Comparison of ENCODE assay signal across 10 cellular contexts in the genomic region with DNA sequence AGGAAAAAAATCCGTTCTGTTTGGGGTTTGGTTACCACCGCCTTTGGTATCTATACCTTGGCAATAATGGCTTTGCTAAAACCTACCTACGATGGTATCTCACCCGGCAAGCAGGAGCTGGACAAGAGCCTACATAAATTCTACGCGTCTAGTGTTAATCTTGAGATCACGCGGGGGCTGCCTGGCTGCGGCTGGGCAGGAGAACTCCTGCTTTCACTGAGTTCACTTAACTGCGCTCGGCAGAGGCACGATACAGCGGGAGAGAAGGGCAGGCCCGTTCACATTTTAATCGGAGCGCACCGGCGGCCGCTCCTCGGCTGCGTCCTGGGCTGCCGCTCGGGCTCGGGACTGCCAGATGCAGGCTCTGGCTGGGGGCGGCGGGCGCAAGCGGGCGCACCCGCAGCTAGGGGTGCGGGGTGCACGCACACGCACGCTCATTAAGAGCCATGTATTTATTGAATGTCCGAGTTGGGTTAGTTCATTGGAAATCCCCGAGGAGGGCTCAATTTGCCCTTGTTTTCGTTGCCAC. TPM values are rescaled to one million over a fixed set of nuclear protein-coding genes. Genes with fewer than 3 reads are reported as not detected.
DNase-seq lines count a peak whose midpoint lies in the region; ATAC-seq, FAIRE-seq and TF ChIP-seq lines count a peak whose summit lies in the region.
"Had no signal": no experiment of that assay in that cellular context is flagged by ENCODE, and none has a peak within 500 bp of the region (broad histone marks: within the 10 kb centered on the region; RNA-seq: fewer than 3 reads in every experiment).

No MANE protein-coding gene starts in this region.

- no peak overlapping the region for H4K5ac ChIP-seq in H9 (ENCODE audit: insufficient read length, low read depth, low read length)

- H3K27ac Mint-ChIP-seq in H9 (no peak overlapping the region), astrocyte (ENCODE audit: unreplicated experiment) (peak overlapping the region; percentile 72), mesothelial cell of epicardium (no peak overlapping the region)

- DNase-seq in H9 (peak; percentile 48), astrocyte (ENCODE audit: low read depth) (no peak), lower lobe of right lung (no peak), vagina (ENCODE audit: extremely low spot score in 2 of 2) (no peak), mesothelial cell of epicardium (ENCODE audit: low spot score in 2 of 2, unreplicated experiment in 2 of 2) (no peak)

- H3K27me3 Mint-ChIP-seq in H9 (ENCODE audit: low read depth) (peaks cover 90% of the 10 kb centered on the region), astrocyte (ENCODE audit: low read depth, unreplicated experiment) (peaks cover 73% of the 10 kb centered on the region), mesothelial cell of epicardium (ENCODE audit: low read depth) (peaks cover 85% of the 10 kb centered on the region)

- intact Hi-C loops in lower lobe of right lung (cut with DNase I) = no loop called here
- intact Hi-C loops in vagina (cut with DNase I) = no loop called here

- no peak overlapping the region for H3K27ac ChIP-seq in ACC112 (ENCODE audit: low read depth, low read length)
- no peak overlapping the region for H3K27ac ChIP-seq in H9 (ENCODE audit: insufficient read length, low read depth, low read length)
- peak overlapping the region; percentile 64 for H3K27ac ChIP-seq in astrocyte (ENCODE audit: low read depth, low read length)
- H3K27ac ChIP-seq in lower lobe of right lung = no peak overlapping the region
- H3K27ac ChIP-seq in vagina = no peak overlapping the region

- no peak overlapping the region for H3K23ac ChIP-seq in H9 (ENCODE audit: insufficient read length, low read depth, low read length)

- no peaks in the 10 kb centered on the region for H3K79me1 ChIP-seq in H9 (ENCODE audit: insufficient read depth, low read depth, low read length, poor library complexity, severe bottlenecking)

- H3K4me1 ChIP-seq in ACC112 (ENCODE audit: control insufficient read depth, insufficient read depth, low read length, unreplicated experiment) (no peaks in the 10 kb centered on the region), H9 (ENCODE audit: insufficient read depth, low read length) (no peaks in the 10 kb centered on the region; the same call in 1 of the 2 replicates), astrocyte (ENCODE audit: insufficient read depth, low read length) (peaks cover 10% of the 10 kb centered on the region), lower lobe of right lung (peaks cover 41% of the 10 kb centered on the region), vagina (peaks cover 31% of the 10 kb centered on the region)

- no peak overlapping the region for H2AK5ac ChIP-seq in H9 (ENCODE audit: insufficient read length, low read length)

- no peak overlapping the region for H3T11ph ChIP-seq in H9 (ENCODE audit: low read length)

- H3K4ac ChIP-seq in H9 (ENCODE audit: low read depth, low read length) = no peak overlapping the region

- peaks cover 81% of the 10 kb centered on the region for H3K27me3 ChIP-seq in ACC112 (ENCODE audit: insufficient read depth, low read length)
- H3K27me3 ChIP-seq in H9 (ENCODE audit: insufficient read depth, low read length) = peaks cover 62% of the 10 kb centered on the region
- peaks cover 27% of the 10 kb centered on the region for H3K27me3 ChIP-seq in astrocyte (ENCODE audit: insufficient read depth, low read length)
- peaks cover 85% of the 10 kb centered on the region for H3K27me3 ChIP-seq in lower lobe of right lung (ENCODE audit: low read depth)
- peaks cover 24% of the 10 kb centered on the region for H3K27me3 ChIP-seq in vagina

- H2BK120ac ChIP-seq in H9 (ENCODE audit: low read depth, low read length, poor library complexity, severe bottlenecking) = no peak overlapping the region

- TF ChIP-seq CTCF in H9 (conservative IDR thresholded peaks at IDR 0.05) = no peak
- TF ChIP-seq CTCF in astrocyte (IDR thresholded peaks at IDR 0.05; ENCODE audit: insufficient read depth, low read depth, low read length) = no peak
- no peak for TF ChIP-seq CTCF in lower lobe of right lung (IDR thresholded peaks at IDR 0.05)
- TF ChIP-seq CTCF in vagina (IDR thresholded peaks at IDR 0.05) = no peak
- no peak for TF ChIP-seq CTCF in mesothelial cell of epicardium (IDR thresholded peaks at IDR 0.05; ENCODE audit: unreplicated experiment)

- H3K9me3 ChIP-seq in H9 (ENCODE audit: control insufficient read depth, low read depth, low read length) = no peaks in the 10 kb centered on the region
- H3K9me3 ChIP-seq in astrocyte (ENCODE audit: insufficient read depth, low read depth, low read length) = no peaks in the 10 kb centered on the region
- H3K9me3 ChIP-seq in lower lobe of right lung = no peaks in the 10 kb centered on the region
- no peaks in the 10 kb centered on the region for H3K9me3 ChIP-seq in vagina

- H3K14ac ChIP-seq in H9 (ENCODE audit: insufficient read depth, low read length) = no peak overlapping the region; the same call in 1 of the 2 replicates

- H2AFZ ChIP-seq in ACC112 (ENCODE audit: low read length, unreplicated experiment) (no peak overlapping the region), H9 (ENCODE audit: low read length) (no peak overlapping the region), astrocyte (ENCODE audit: low read depth, low read length) (peak overlapping the region; percentile 49)

- H3K56ac ChIP-seq in H9 (ENCODE audit: insufficient read length, low read depth, low read length) = no peak overlapping the region

- H3K4me2 ChIP-seq in H9 (ENCODE audit: insufficient read depth, insufficient read length, low read length) (peak overlapping the region; percentile 58), astrocyte (ENCODE audit: low read length) (peak overlapping the region; percentile 98)

- peaks cover 0 to 2% (median 0%) of the 10 kb centered on the region in 3 experiments; a peak in 2 of 7 replicates for H3K36me3 Mint-ChIP-seq in H9 (ENCODE audit: insufficient read depth in 1 of 3, low read depth in 3 of 3)
- H3K36me3 Mint-ChIP-seq in astrocyte (ENCODE audit: low read depth, unreplicated experiment) = peaks cover 1% of the 10 kb centered on the region
- H3K36me3 Mint-ChIP-seq in mesothelial cell of epicardium = peaks cover 2% of the 10 kb centered on the region

- H2BK5ac ChIP-seq in H9 (ENCODE audit: insufficient read length, low read length) = no peak overlapping the region

- H3K9me3 Mint-ChIP-seq in H9 (peaks cover 6 to 11% of the 10 kb centered on the region in 2 experiments; a peak in 4 of 5 replicates), astrocyte (ENCODE audit: unreplicated experiment) (peaks cover 15% of the 10 kb centered on the region), mesothelial cell of epicardium (no peaks in the 10 kb centered on the region)
- H3K9me3 Mint-ChIP-seq: activated naive CD4-positive, alpha-beta T cell treated with anti-CD3 and anti-CD28 coated beads, Interleukin-2, amount 50 U/mL, for 72 hours had no signal

- no peak for FAIRE-seq in astrocyte (lab: Jason Lieb, UNC)
- FAIRE-seq: GM18507 had no signal

- no peak overlapping the region for H2BK20ac ChIP-seq in H9 (ENCODE audit: low read depth, low read length, poor library complexity, severe bottlenecking)

- no peak overlapping the region for H2BK15ac ChIP-seq in H9 (ENCODE audit: low read depth, low read length)

- no peak overlapping the region for H4K8ac ChIP-seq in H9 (replicated peaks; ENCODE audit: insufficient read length, low read depth, low read length)

- no peak overlapping the region for H3K18ac ChIP-seq in H9 (ENCODE audit: insufficient read length, low read depth, low read length)

- peak; percentile 22 to 51 for ATAC-seq in lower lobe of right lung
- no peak for ATAC-seq in HG03565 (IDR thresholded peaks at IDR 0.05; ENCODE audit: unreplicated experiment)
- ATAC-seq in GM18498 (IDR thresholded peaks at IDR 0.05; ENCODE audit: unreplicated experiment) = no peak

- H3K9ac ChIP-seq in H9 (ENCODE audit: extremely low read depth, insufficient read length, low read length) (no peak overlapping the region), astrocyte (ENCODE audit: low read length) (peak overlapping the region; percentile 74)

- no peak for TF ChIP-seq POLR2A in vagina (IDR thresholded peaks at IDR 0.05)

- peaks cover 13% of the 10 kb centered on the region for H3K23me2 ChIP-seq in H9 (ENCODE audit: insufficient read length, low read depth, low read length, poor library complexity, severe bottlenecking)

- H3K4me1 Mint-ChIP-seq in H9 (peaks cover 40 to 71% of the 10 kb centered on the region in 2 experiments), astrocyte (ENCODE audit: low read depth, unreplicated experiment) (peaks cover 2% of the 10 kb centered on the region), mesothelial cell of epicardium (peaks cover 20% of the 10 kb centered on the region)

- H4K20me1 ChIP-seq in H9 (ENCODE audit: control insufficient read depth, insufficient read depth, insufficient read length) (no peaks in the 10 kb centered on the region), astrocyte (ENCODE audit: insufficient read depth, low read length) (peaks cover 10% of the 10 kb centered on the region)

- H3K79me2 ChIP-seq in ACC112 (ENCODE audit: control insufficient read depth, insufficient read depth, low read length, unreplicated experiment) (no peaks in the 10 kb centered on the region), H9 (ENCODE audit: insufficient read depth, low read length) (no peaks in the 10 kb centered on the region), astrocyte (ENCODE audit: insufficient read depth, low read length) (peaks cover 46% of the 10 kb centered on the region)

- WGBS in H9 (ENCODE audit: extremely low coverage, insufficient read length, low lambda C conversion rate) = no CpG with 5 or more reads among the region's 37 CpGs

- H3K4me3 ChIP-seq in ACC112 (ENCODE audit: low read depth, low read length) (peak overlapping the region; percentile 75), astrocyte (ENCODE audit: insufficient read depth, low read depth, low read length) (peak overlapping the region; percentile 77), lower lobe of right lung (peak overlapping the region; percentile 47), vagina (peak overlapping the region; percentile 35 to 40)

- H3K4me3 Mint-ChIP-seq in H9 (peak overlapping the region in 1 of 2 experiments; percentile 89; a peak in 4 of 5 replicates), astrocyte (ENCODE audit: unreplicated experiment) (no peak overlapping the region), mesothelial cell of epicardium (no peak overlapping the region)

- H2BK12ac ChIP-seq in H9 (ENCODE audit: insufficient read length, low read depth, low read length) = no peak overlapping the region

- no peaks in the 10 kb centered on the region for H3K36me3 ChIP-seq in ACC112 (ENCODE audit: insufficient read depth, low read length)
- H3K36me3 ChIP-seq in astrocyte (ENCODE audit: insufficient read depth, low read length) = no peaks in the 10 kb centered on the region
- no peaks in the 10 kb centered on the region for H3K36me3 ChIP-seq in lower lobe of right lung
- H3K36me3 ChIP-seq in vagina = no peaks in the 10 kb centered on the region

- H4K91ac ChIP-seq in H9 (ENCODE audit: insufficient read length, low read depth, low read length) = no peak overlapping the region

RNA-seq across cellular contexts. Expression of a gene that starts 1.7 kb away (rescaled TPM):
- total RNA-seq in H9 (2021) = not detected in 2 replicates
- 0.09 TPM in 1 of 2 replicates, not detected in the other for total RNA-seq in astrocyte
- not detected for total RNA-seq in lower lobe of right lung
- total RNA-seq in vagina = not detected
- not detected in 3 replicates for total RNA-seq in mesothelial cell of epicardium
- total RNA-seq: activated naive CD4-positive, alpha-beta T cell treated with anti-CD3 and anti-CD28 coated beads, Interleukin-2, amount 50 U/mL, for 72 hours had no signal

Comparison
In these comparisons a context has a peak if more than half of its experiments do, and no peak if none do; other contexts are left out.
1. ATAC-seq: peak in lower lobe of right lung (2 of 2); none in HG03565 (single experiment) and GM18498 (single experiment).
2. Peak in every context shown above with its lines, with median percentiles within 50 percentile points of each other: H3K4me3 ChIP-seq.